ENCODE assay signal across 18 cellular contexts in genomic region chr14:62957562-62957961, GRCh38.
A peak's percentile ranks its signal among the peaks of the same experiment; 100 is the strongest.
DNase-seq lines count a peak whose midpoint lies in the region; ATAC-seq, FAIRE-seq and TF ChIP-seq lines count a peak whose summit lies in the region.
"Had no signal": no experiment of that assay in that cellular context is flagged by ENCODE, and none has a peak within 500 bp of the region (broad histone marks: within the 10 kb centered on the region; RNA-seq: fewer than 3 reads in every experiment).

No MANE protein-coding gene starts in this region.

- H3K4me3 ChIP-seq in epithelial cell of esophagus (ENCODE audit: low read length) (no peak overlapping the region), upper lobe of right lung (no peak overlapping the region), Caco-2 (ENCODE audit: low read depth, low read length) (no peak overlapping the region)
- H3K4me3 ChIP-seq: GM23338, ovary had no signal

- H3K27ac Mint-ChIP-seq in Caco-2 (ENCODE audit: unreplicated experiment), result no peak overlapping the region
- H3K27ac Mint-ChIP-seq: activated T-helper 2 cell treated with anti-CD3 and anti-CD28 coated beads, Interferon-gamma antibody, Interleukin-2, Interleukin-4, amounts not matched to agents 10 μg/mL and 5 μg/mL and 100 μg/mL, durations not matched to agents 14 hours and 24 hours and 36 hours; GM23338; T-helper 2 cell treated with Interferon-gamma antibody and Interleukin-4, amounts not matched to agents 5 μg/mL and 100 μg/mL, for 36 hours had no signal

- H3K9me3 ChIP-seq in upper lobe of right lung (no peaks in the 10 kb centered on the region), Caco-2 (no peaks in the 10 kb centered on the region)
- H3K9me3 ChIP-seq: ovary had no signal

- H3K9me3 Mint-ChIP-seq in Caco-2 (ENCODE audit: unreplicated experiment), result peaks cover 10% of the 10 kb centered on the region
- H3K9me3 Mint-ChIP-seq: activated T-helper 2 cell treated with anti-CD3 and anti-CD28 coated beads, Interferon-gamma antibody, Interleukin-2, Interleukin-4, amounts not matched to agents 10 μg/mL and 5 μg/mL and 100 μg/mL, durations not matched to agents 14 hours and 24 hours and 36 hours; T-helper 2 cell treated with Interferon-gamma antibody and Interleukin-4, amounts not matched to agents 5 μg/mL and 100 μg/mL, for 36 hours had no signal

- intact Hi-C loops in upper lobe of right lung (cut with DNase I) (no loop called here), Caco-2 (cut with micrococcal nuclease; ENCODE audit: unreplicated experiment) (no loop called here)

- CTCF ChIA-PET in Caco-2 (lab: Charles Lee), result no interaction called here

- no peaks in the 10 kb centered on the region for H3K4me1 Mint-ChIP-seq in Caco-2 (ENCODE audit: low read depth, unreplicated experiment)
- H3K4me1 Mint-ChIP-seq: GM23338 had no signal

- FAIRE-seq in RCC 7860 (lab: Jason Lieb, UNC), result peak; percentile 87
- FAIRE-seq: D721Med had no signal

- no peaks in the 10 kb centered on the region for H3K27me3 ChIP-seq in upper lobe of right lung
- H3K27me3 ChIP-seq in Caco-2 (replicated peaks; ENCODE audit: control insufficient read depth, insufficient read depth, low read length), result no peaks in the 10 kb centered on the region
- H3K27me3 ChIP-seq: ovary had no signal

- DNase-seq in GM04504 (ENCODE audit: low read depth) (peak; percentile 17), RCC 7860 (ENCODE audit: low spot score) (peak; percentile 59), epithelial cell of esophagus (ENCODE audit: low read depth) (peak; percentile 93), non-pigmented ciliary epithelial cell (ENCODE audit: low read depth) (peak; percentile 94), upper lobe of right lung (no peak), Caco-2 (no peak)
- DNase-seq in stimulated activated CD4-positive, alpha-beta T cell treated with anti-CD3 and anti-CD28 coated beads, Interleukin-2, amount 100 ng/mL, for 48 hours, result no peak
- DNase-seq: activated CD4-positive, alpha-beta T cell treated with anti-CD3 and anti-CD28 coated beads, Interleukin-2, amount 50 U/mL, for 4 hours; mesendoderm; MV-4-11; NCI-H345; ovary; stimulated activated CD4-positive, alpha-beta T cell treated with anti-CD3 and anti-CD28 coated beads, Interleukin-12 subunit alpha, Interleukin-12 subunit beta, amount 100 ng/mL, for 4 hours had no signal

- no TSS peak for BruUV-seq in Caco-2 (replicated peaks; lab: Mats Ljungman, UMichigan)

- H3K4me1 ChIP-seq in upper lobe of right lung, result no peaks in the 10 kb centered on the region
- no peaks in the 10 kb centered on the region for H3K4me1 ChIP-seq in Caco-2

- no peak for TF ChIP-seq CTCF in epithelial cell of esophagus (IDR thresholded peaks at IDR 0.05; ENCODE audit: insufficient read depth, low read depth, low read length, missing control alignments)
- TF ChIP-seq CTCF in upper lobe of right lung (IDR thresholded peaks at IDR 0.05), result no peak
- TF ChIP-seq CTCF in Caco-2 (IDR thresholded peaks at IDR 0.05; ENCODE audit: insufficient read depth in 1 of 2, low read depth in 1 of 2, low read length in 1 of 2, severe bottlenecking in 1 of 2, unreplicated experiment in 1 of 2), result no peak

- ATAC-seq in upper lobe of right lung (no peak), HG02852 (IDR thresholded peaks at IDR 0.05; ENCODE audit: unreplicated experiment) (no peak)
- ATAC-seq: GM23338 had no signal

- no peak overlapping the region for H3K4me3 Mint-ChIP-seq in Caco-2 (ENCODE audit: unreplicated experiment)
- H3K4me3 Mint-ChIP-seq: GM23338; T-helper 2 cell treated with Interferon-gamma antibody and Interleukin-4, amounts not matched to agents 5 μg/mL and 100 μg/mL, for 36 hours had no signal

- H3K36me3 ChIP-seq in upper lobe of right lung (no peaks in the 10 kb centered on the region), Caco-2 (ENCODE audit: control insufficient read depth, insufficient read depth, low read length) (no peaks in the 10 kb centered on the region)
- H3K36me3 ChIP-seq: ovary had no signal

- POLR2A ChIA-PET in Caco-2 (lab: Charles Lee), result no interaction called here

- no peak overlapping the region for H3K27ac ChIP-seq in upper lobe of right lung
- H3K27ac ChIP-seq: ovary had no signal

- H3K36me3 Mint-ChIP-seq in Caco-2 (ENCODE audit: insufficient read depth, unreplicated experiment), result no peaks in the 10 kb centered on the region

- peaks cover 8% of the 10 kb centered on the region for H3K27me3 Mint-ChIP-seq in Caco-2 (ENCODE audit: insufficient read depth, unreplicated experiment)

Comparison
In these comparisons a context has a peak if more than half of its experiments do, and no peak if none do; other contexts are left out.
1. DNase-seq: peak in GM04504 (single experiment), RCC 7860 (single experiment), epithelial cell of esophagus (single experiment) and non-pigmented ciliary epithelial cell (single experiment); none in stimulated activated CD4-positive, alpha-beta T cell treated with anti-CD3 and anti-CD28 coated beads, Interleukin-2, amount 100 ng/mL, for 48 hours (0 of 2), upper lobe of right lung (single experiment) and Caco-2 (0 of 2).